ENCODE assay signal across 1 cellular context in the genomic region with DNA sequence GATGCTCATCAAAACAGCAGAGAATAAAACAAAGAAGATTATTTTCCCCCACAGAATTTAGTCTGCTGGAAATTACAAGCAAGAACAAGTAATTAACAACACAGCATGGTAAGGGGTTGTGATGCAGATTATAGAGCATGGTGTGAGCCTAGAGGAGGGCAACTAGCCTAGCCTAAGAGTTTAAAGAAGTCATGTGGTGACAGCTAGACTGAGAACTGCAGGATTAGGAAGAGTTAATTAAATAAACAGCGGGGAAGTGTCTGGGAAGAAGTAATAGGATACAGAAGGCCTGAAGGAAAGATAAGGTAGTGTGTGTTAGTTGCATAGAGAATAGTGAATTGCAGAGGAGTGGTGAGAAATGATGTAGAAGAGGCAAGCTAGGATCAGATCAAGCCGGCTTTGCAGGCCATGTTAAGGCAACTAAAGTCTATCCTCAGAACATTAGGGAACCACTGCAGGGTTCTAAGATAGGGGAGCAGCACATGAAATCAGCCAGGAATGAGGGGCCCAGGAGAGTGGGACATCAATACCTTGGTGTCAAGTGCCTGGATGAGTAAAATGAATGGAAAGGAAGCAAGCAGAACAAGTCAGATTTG.
TF ChIP-seq lines count a peak whose summit lies in the region.

No MANE protein-coding gene starts in this region.

TF ChIP-seq in WTC11, 78 proteins besides CTCF, POLR2A, EP300 and RAD21 (continued from another document):
- TF ChIP-seq, protein P1, sequence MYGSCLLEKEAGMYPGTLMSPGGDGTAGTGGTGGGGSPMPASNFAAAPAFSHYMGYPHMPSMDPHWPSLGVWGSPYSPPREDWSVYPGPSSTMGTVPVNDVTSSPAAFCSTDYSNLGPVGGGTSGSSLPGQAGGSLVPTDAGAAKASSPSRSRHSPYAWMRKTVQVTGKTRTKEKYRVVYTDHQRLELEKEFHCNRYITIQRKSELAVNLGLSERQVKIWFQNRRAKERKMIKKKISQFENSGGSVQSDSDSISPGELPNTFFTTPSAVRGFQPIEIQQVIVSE (CRISPR knock-in tag; IDR thresholded peaks at IDR 0.05; ENCODE audit: borderline replicate concordance), result no peak
- TF ChIP-seq ZBTB21 (CRISPR knock-in tag; IDR thresholded peaks at IDR 0.05; ENCODE audit: borderline replicate concordance) (no peak), GTF2I (CRISPR knock-in tag; conservative IDR thresholded peaks at IDR 0.05) (no peak)
- TF ChIP-seq, protein P2, sequence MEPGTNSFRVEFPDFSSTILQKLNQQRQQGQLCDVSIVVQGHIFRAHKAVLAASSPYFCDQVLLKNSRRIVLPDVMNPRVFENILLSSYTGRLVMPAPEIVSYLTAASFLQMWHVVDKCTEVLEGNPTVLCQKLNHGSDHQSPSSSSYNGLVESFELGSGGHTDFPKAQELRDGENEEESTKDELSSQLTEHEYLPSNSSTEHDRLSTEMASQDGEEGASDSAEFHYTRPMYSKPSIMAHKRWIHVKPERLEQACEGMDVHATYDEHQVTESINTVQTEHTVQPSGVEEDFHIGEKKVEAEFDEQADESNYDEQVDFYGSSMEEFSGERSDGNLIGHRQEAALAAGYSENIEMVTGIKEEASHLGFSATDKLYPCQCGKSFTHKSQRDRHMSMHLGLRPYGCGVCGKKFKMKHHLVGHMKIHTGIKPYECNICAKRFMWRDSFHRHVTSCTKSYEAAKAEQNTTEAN (CRISPR knock-in tag; IDR thresholded peaks at IDR 0.05), result no peak
